In genomic region chr3:169478566-169479313, GRCh38 we compare ENCODE assay signal across 22 cellular contexts.
A peak's percentile ranks its signal among the peaks of the same experiment; 100 is the strongest.
DNase-seq lines count a peak whose midpoint lies in the region; FAIRE-seq and TF ChIP-seq lines count a peak whose summit lies in the region.
"Had no signal": no experiment of that assay in that cellular context is flagged by ENCODE, and none has a peak within 500 bp of the region (broad histone marks: within the 10 kb centered on the region; RNA-seq: fewer than 3 reads in every experiment).

No MANE protein-coding gene starts in this region.

- H2AFZ ChIP-seq in mesenchymal stem cell (ENCODE audit: low read depth, low read length), result no peak overlapping the region

- DNase-seq in HT1080 (ENCODE audit: low read depth) (peak; percentile 61), bronchial epithelial cell (ENCODE audit: low read depth) (peak; percentile 97), mesenchymal stem cell (peak; percentile 1), nephron progenitor cell (no peak), NCI-H2081 treated with DMSO at 0.1 percent for 48 hours (lab: John Stamatoyannopoulos, UW) (no peak), AG08395 (ENCODE audit: low spot score) (no peak), Caco-2 (no peak)
- DNase-seq: BE2C; KBM-7; MV-4-11; NCI-H1930; NCI-H446; NK-92 treated with Interleukin-12 subunit alpha and Interleukin-12 subunit beta, amount 100 ng/mL, for 24 hours; Peyer's patch; sigmoid colon; stimulated activated naive CD4-positive, alpha-beta T cell; T1000 had no signal

- FAIRE-seq in bronchial epithelial cell (lab: Jason Lieb, UNC), result no peak
- FAIRE-seq: GM12892 had no signal

- no peak overlapping the region for H4K8ac ChIP-seq in mesenchymal stem cell (ENCODE audit: low read length)

- BruUV-seq in Caco-2 (replicated peaks; lab: Mats Ljungman, UMichigan), result no TSS peak

- no peak overlapping the region for H3K4me3 ChIP-seq in bronchial epithelial cell (ENCODE audit: low read depth, low read length)
- no peak overlapping the region for H3K4me3 ChIP-seq in mesenchymal stem cell (ENCODE audit: insufficient read depth in 1 of 2, low read depth in 1 of 2, low read length in 2 of 2)
- no peak overlapping the region for H3K4me3 ChIP-seq in Caco-2 (ENCODE audit: low read depth, low read length)
- H3K4me3 ChIP-seq: Peyer's patch, sigmoid colon, tibial nerve had no signal

- no peak overlapping the region for H3K27ac ChIP-seq in mesenchymal stem cell (ENCODE audit: low read length, poor library complexity, severe bottlenecking)
- H3K27ac ChIP-seq: HL-60, Peyer's patch, sigmoid colon, tibial nerve had no signal

- POLR2A ChIA-PET in Caco-2 (lab: Charles Lee), result no interaction called here

- H2BK5ac ChIP-seq in mesenchymal stem cell (ENCODE audit: low read depth, low read length, poor library complexity, severe bottlenecking), result no peak overlapping the region

- H3K27me3 Mint-ChIP-seq in nephron progenitor cell (ENCODE audit: low read depth, poor library complexity) (peaks cover 15% of the 10 kb centered on the region), Caco-2 (ENCODE audit: insufficient read depth, unreplicated experiment) (no peaks in the 10 kb centered on the region)

- H3K4me3 Mint-ChIP-seq in nephron progenitor cell (no peak overlapping the region), Caco-2 (ENCODE audit: unreplicated experiment) (no peak overlapping the region)
- H3K4me3 Mint-ChIP-seq: activated naive CD8-positive, alpha-beta T cell; activated T-helper 1 cell treated with anti-CD3 and anti-CD28 coated beads, Interleukin-12 subunit alpha, Interleukin-12 subunit beta, Interleukin-2, Interleukin-4 antibody, amounts not matched to agents 30 ng/mL and 10 ng/mL and 1 ng/mL, durations not matched to agents 14 hours and 24 hours and 36 hours had no signal

- H3K36me3 ChIP-seq in bronchial epithelial cell (ENCODE audit: control insufficient read depth, insufficient read depth, low read length), result no peaks in the 10 kb centered on the region
- no peaks in the 10 kb centered on the region for H3K36me3 ChIP-seq in mesenchymal stem cell (ENCODE audit: control insufficient read depth in 1 of 2, insufficient read depth in 2 of 2, low read depth in 1 of 2, low read length in 2 of 2)
- H3K36me3 ChIP-seq in Caco-2 (ENCODE audit: control insufficient read depth, insufficient read depth, low read length), result no peaks in the 10 kb centered on the region
- H3K36me3 ChIP-seq: BE2C, Peyer's patch, sigmoid colon, tibial nerve had no signal

- intact Hi-C loops in Caco-2 (cut with micrococcal nuclease; ENCODE audit: unreplicated experiment), result no loop called here

- H3K9me3 Mint-ChIP-seq in nephron progenitor cell (no peaks in the 10 kb centered on the region), Caco-2 (ENCODE audit: unreplicated experiment) (no peaks in the 10 kb centered on the region)
- H3K9me3 Mint-ChIP-seq: activated T-helper 1 cell treated with anti-CD3 and anti-CD28 coated beads, Interleukin-12 subunit alpha, Interleukin-12 subunit beta, Interleukin-2, Interleukin-4 antibody, amounts not matched to agents 30 ng/mL and 10 ng/mL and 1 ng/mL, durations not matched to agents 14 hours and 24 hours and 36 hours had no signal

- no peak overlapping the region for H3K27ac Mint-ChIP-seq in nephron progenitor cell
- no peak overlapping the region for H3K27ac Mint-ChIP-seq in Caco-2 (ENCODE audit: unreplicated experiment)
- H3K27ac Mint-ChIP-seq: activated naive CD8-positive, alpha-beta T cell; activated T-helper 1 cell treated with anti-CD3 and anti-CD28 coated beads, Interleukin-12 subunit alpha, Interleukin-12 subunit beta, Interleukin-2, Interleukin-4 antibody, amounts not matched to agents 30 ng/mL and 10 ng/mL and 1 ng/mL, durations not matched to agents 14 hours and 24 hours and 36 hours had no signal

- H2BK12ac ChIP-seq in mesenchymal stem cell (ENCODE audit: low read length in 2 of 2), result no peak overlapping the region

- H3K9me3 ChIP-seq in mesenchymal stem cell (ENCODE audit: control insufficient read depth, low read length) (no peaks in the 10 kb centered on the region), Caco-2 (no peaks in the 10 kb centered on the region)
- H3K9me3 ChIP-seq: BE2C, Peyer's patch, sigmoid colon, tibial nerve had no signal

- no peak overlapping the region for H3K18ac ChIP-seq in mesenchymal stem cell (ENCODE audit: low read depth in 1 of 2, low read length in 2 of 2)

- H3K9ac ChIP-seq in mesenchymal stem cell (ENCODE audit: low read length), result no peak overlapping the region

- no peak overlapping the region for H3K23ac ChIP-seq in mesenchymal stem cell (ENCODE audit: low read length in 2 of 2)

- 81% methylated on average over 4 of the region's 4 CpGs for WGBS in mesenchymal stem cell

- no peak overlapping the region for H2BK120ac ChIP-seq in mesenchymal stem cell (ENCODE audit: low read depth, low read length)

- peaks cover 22% of the 10 kb centered on the region for H3K4me1 Mint-ChIP-seq in nephron progenitor cell
- H3K4me1 Mint-ChIP-seq in Caco-2 (ENCODE audit: low read depth, unreplicated experiment), result peaks cover 6% of the 10 kb centered on the region

- no peak overlapping the region for H3K4ac ChIP-seq in mesenchymal stem cell (ENCODE audit: low read depth in 1 of 2, low read length in 2 of 2)

- H3K4me2 ChIP-seq in mesenchymal stem cell (ENCODE audit: low read length, poor library complexity, severe bottlenecking), result no peak overlapping the region

- TF ChIP-seq CTCF in bronchial epithelial cell (IDR thresholded peaks at IDR 0.05; ENCODE audit: insufficient read depth, low read length, severe bottlenecking) (no peak), nephron progenitor cell (IDR thresholded peaks at IDR 0.05) (no peak), Caco-2 (IDR thresholded peaks at IDR 0.05; ENCODE audit: insufficient read depth in 1 of 2, low read depth in 1 of 2, low read length in 1 of 2, severe bottlenecking in 1 of 2, unreplicated experiment in 1 of 2) (no peak)

- no peaks in the 10 kb centered on the region for H3K27me3 ChIP-seq in bronchial epithelial cell (ENCODE audit: control insufficient read depth, insufficient read depth, low read length)
- H3K27me3 ChIP-seq in mesenchymal stem cell (ENCODE audit: control insufficient read depth in 1 of 2, insufficient read depth in 1 of 2, low read length in 2 of 2), result no peaks in the 10 kb centered on the region
- no peaks in the 10 kb centered on the region for H3K27me3 ChIP-seq in Caco-2 (replicated peaks; ENCODE audit: control insufficient read depth, insufficient read depth, low read length)
- H3K27me3 ChIP-seq: BE2C, Peyer's patch, sigmoid colon, tibial nerve had no signal

- H2AK5ac ChIP-seq in mesenchymal stem cell (ENCODE audit: low read length, severe bottlenecking), result no peak overlapping the region

- CTCF ChIA-PET in Caco-2 (lab: Charles Lee), result no interaction called here

- no peak overlapping the region for H4K91ac ChIP-seq in mesenchymal stem cell (ENCODE audit: low read length)

- no peak overlapping the region for H3K14ac ChIP-seq in mesenchymal stem cell (ENCODE audit: low read length in 2 of 2)

- H2BK15ac ChIP-seq in mesenchymal stem cell (ENCODE audit: low read depth, poor library complexity, severe bottlenecking), result no peak overlapping the region

- H3K36me3 Mint-ChIP-seq in nephron progenitor cell (ENCODE audit: low read depth) (no peaks in the 10 kb centered on the region), Caco-2 (ENCODE audit: insufficient read depth, unreplicated experiment) (no peaks in the 10 kb centered on the region)
- H3K36me3 Mint-ChIP-seq: activated naive CD8-positive, alpha-beta T cell had no signal

- no peaks in the 10 kb centered on the region for H3K79me1 ChIP-seq in mesenchymal stem cell (replicated peaks; ENCODE audit: low read length, poor library complexity, severe bottlenecking)

- H3K4me1 ChIP-seq in mesenchymal stem cell (ENCODE audit: control insufficient read depth, insufficient read depth, low read depth, low read length), result no peaks in the 10 kb centered on the region
- H3K4me1 ChIP-seq in Caco-2, result no peaks in the 10 kb centered on the region
- H3K4me1 ChIP-seq: BE2C, Peyer's patch, sigmoid colon, tibial nerve had no signal

Comparison
In these comparisons a context has a peak if more than half of its experiments do, and no peak if none do; other contexts are left out.
1. DNase-seq: peak in HT1080 (single experiment), bronchial epithelial cell (single experiment) and mesenchymal stem cell (single experiment); none in nephron progenitor cell (single experiment), NCI-H2081 treated with DMSO at 0.1 percent for 48 hours (single experiment), AG08395 (single experiment) and Caco-2 (0 of 2).